Comparison of ENCODE assay signal across 18 cellular contexts in genomic region chr13:102872531-102872930, GRCh38.
"Had no signal": no experiment of that assay in that cellular context is flagged by ENCODE, and none has a peak within 500 bp of the region (broad histone marks: within the 10 kb centered on the region; RNA-seq: fewer than 3 reads in every experiment).

No MANE protein-coding gene starts in this region.

- H3K27ac ChIP-seq: colonic mucosa, esophagus muscularis mucosa, neutrophil, thoracic aorta had no signal

- H3K9me3 Mint-ChIP-seq: activated CD4-positive, alpha-beta T cell treated with anti-CD3 and anti-CD28 coated beads, Interleukin-2, amount 10 ng/mL, durations not matched to agents 7 days and 5 days; activated naive CD4-positive, alpha-beta T cell treated with anti-CD3 and anti-CD28 coated beads, Interleukin-2, amount 10 ng/mL, durations not matched to agents 7 days and 5 days; naive B cell; WTC11 had no signal

- H3K4me3 Mint-ChIP-seq: activated CD4-positive, alpha-beta T cell treated with anti-CD3 and anti-CD28 coated beads, Interleukin-2, amount 10 ng/mL, durations not matched to agents 7 days and 5 days; activated naive CD4-positive, alpha-beta T cell treated with anti-CD3 and anti-CD28 coated beads, Interleukin-2, amount 10 ng/mL, durations not matched to agents 7 days and 5 days; naive B cell; WTC11 had no signal

- H3K9me3 ChIP-seq: colonic mucosa, esophagus muscularis mucosa, neutrophil, thoracic aorta had no signal

- DNase-seq: activated CD4-positive, alpha-beta T cell treated with anti-CD3 and anti-CD28 coated beads, Interleukin-2, amount 10 ng/mL, durations not matched to agents 7 days and 5 days; activated naive CD4-positive, alpha-beta T cell treated with anti-CD3 and anti-CD28 coated beads, Interleukin-2, amount 10 ng/mL, durations not matched to agents 7 days and 5 days; amniotic stem cell; caudate nucleus; colonic mucosa; islet precursor cell; naive B cell; posterior cingulate gyrus; SHP77 treated with DMSO at 0.1 percent for 48 hours; small intestine; stimulated activated CD4-positive, alpha-beta T cell treated with anti-CD3 and anti-CD28 coated beads, Interleukin-4, amount 100 ng/mL, for 4 hours; stimulated activated CD8-positive, alpha-beta memory T cell treated with anti-CD3 and anti-CD28 coated beads, Interleukin-4, amount 100 ng/mL, for 48 hours had no signal

- H3K4me1 ChIP-seq: colonic mucosa had no signal

- ATAC-seq: left lobe of liver, WTC11 had no signal

- H3K27me3 ChIP-seq: colonic mucosa, esophagus muscularis mucosa, neutrophil had no signal

- H3K4me3 ChIP-seq: colonic mucosa, esophagus muscularis mucosa, thoracic aorta had no signal

- H3K27me3 Mint-ChIP-seq: activated CD4-positive, alpha-beta T cell treated with anti-CD3 and anti-CD28 coated beads, Interleukin-2, amount 10 ng/mL, durations not matched to agents 7 days and 5 days; activated naive CD4-positive, alpha-beta T cell treated with anti-CD3 and anti-CD28 coated beads, Interleukin-2, amount 10 ng/mL, durations not matched to agents 7 days and 5 days; naive B cell had no signal

- H3K27ac Mint-ChIP-seq: activated CD4-positive, alpha-beta T cell treated with anti-CD3 and anti-CD28 coated beads, Interleukin-2, amount 10 ng/mL, durations not matched to agents 7 days and 5 days; activated naive CD4-positive, alpha-beta T cell treated with anti-CD3 and anti-CD28 coated beads, Interleukin-2, amount 10 ng/mL, durations not matched to agents 7 days and 5 days; WTC11 had no signal

- FAIRE-seq: TTC549 had no signal
